1 cellular context compared by ENCODE assay signal in the genomic region with DNA sequence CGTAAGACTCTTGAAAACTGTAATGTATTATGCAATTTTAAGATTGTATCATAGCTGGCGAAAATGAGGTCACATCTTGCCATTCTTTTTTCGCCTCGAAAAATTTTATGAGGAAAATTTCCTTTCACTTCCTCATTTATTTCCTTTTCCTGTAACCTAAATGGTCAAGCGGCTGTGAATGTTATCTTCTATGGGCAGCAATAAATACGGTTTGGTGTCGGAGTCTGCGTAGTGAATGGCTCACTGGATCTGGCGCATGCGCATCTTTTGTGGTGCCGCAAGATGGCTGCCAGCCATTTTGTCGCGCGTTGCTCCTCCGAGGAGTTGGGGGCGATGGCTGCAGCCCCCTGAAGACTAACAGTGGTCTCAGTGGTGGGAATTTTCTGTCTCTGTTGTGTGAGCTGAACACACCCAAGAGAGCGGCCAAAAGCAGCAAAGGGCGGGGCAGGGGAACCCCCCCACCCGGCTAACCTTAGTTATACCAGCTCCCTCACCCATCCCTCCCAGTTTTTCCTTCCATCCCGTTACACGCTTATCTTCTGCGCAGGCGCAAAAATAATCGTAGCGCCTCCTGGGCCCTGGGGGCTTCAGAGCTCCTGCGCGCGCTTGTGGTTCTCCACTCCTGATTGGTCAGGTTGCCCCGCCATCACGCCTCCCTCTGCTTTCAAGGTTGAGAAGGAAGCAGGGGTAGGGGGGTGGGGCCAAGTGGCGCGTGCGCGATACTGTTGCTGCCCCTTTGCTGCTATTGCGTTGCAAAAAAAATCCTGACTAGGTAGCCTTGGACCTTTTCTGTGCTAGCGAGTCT.
TF ChIP-seq lines count a peak whose summit lies in the region.

A gene (plus strand): TSS at position 722 of the 805 bp plus-strand sequence. CDS start 568 bp downstream, outside the sequence.

TF ChIP-seq in K562, 482 proteins besides CTCF, POLR2A, EP300 and RAD21 (continued from another document and continues in another):
- TF ChIP-seq, protein P1, sequence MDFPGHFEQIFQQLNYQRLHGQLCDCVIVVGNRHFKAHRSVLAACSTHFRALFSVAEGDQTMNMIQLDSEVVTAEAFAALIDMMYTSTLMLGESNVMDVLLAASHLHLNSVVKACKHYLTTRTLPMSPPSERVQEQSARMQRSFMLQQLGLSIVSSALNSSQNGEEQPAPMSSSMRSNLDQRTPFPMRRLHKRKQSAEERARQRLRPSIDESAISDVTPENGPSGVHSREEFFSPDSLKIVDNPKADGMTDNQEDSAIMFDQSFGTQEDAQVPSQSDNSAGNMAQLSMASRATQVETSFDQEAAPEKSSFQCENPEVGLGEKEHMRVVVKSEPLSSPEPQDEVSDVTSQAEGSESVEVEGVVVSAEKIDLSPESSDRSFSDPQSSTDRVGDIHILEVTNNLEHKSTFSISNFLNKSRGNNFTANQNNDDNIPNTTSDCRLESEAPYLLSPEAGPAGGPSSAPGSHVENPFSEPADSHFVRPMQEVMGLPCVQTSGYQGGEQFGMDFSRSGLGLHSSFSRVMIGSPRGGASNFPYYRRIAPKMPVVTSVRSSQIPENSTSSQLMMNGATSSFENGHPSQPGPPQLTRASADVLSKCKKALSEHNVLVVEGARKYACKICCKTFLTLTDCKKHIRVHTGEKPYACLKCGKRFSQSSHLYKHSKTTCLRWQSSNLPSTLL (IDR thresholded peaks at IDR 0.05), result no peak
- TF ChIP-seq, protein P2, sequence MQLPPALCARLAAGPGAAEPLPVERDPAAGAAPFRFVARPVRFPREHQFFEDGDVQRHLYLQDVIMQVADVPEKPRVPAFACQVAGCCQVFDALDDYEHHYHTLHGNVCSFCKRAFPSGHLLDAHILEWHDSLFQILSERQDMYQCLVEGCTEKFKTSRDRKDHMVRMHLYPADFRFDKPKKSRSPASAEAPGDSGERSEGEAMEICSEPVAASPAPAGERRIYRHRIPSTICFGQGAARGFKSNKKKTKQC (CRISPR knock-in tag; IDR thresholded peaks at IDR 0.05), result peak; percentile 80
- TF ChIP-seq, protein P3, sequence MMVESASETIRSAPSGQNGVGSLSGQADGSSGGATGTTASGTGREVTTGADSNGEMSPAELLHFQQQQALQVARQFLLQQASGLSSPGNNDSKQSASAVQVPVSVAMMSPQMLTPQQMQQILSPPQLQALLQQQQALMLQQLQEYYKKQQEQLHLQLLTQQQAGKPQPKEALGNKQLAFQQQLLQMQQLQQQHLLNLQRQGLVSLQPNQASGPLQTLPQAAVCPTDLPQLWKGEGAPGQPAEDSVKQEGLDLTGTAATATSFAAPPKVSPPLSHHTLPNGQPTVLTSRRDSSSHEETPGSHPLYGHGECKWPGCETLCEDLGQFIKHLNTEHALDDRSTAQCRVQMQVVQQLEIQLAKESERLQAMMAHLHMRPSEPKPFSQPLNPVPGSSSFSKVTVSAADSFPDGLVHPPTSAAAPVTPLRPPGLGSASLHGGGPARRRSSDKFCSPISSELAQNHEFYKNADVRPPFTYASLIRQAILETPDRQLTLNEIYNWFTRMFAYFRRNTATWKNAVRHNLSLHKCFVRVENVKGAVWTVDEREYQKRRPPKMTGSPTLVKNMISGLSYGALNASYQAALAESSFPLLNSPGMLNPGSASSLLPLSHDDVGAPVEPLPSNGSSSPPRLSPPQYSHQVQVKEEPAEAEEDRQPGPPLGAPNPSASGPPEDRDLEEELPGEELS (CRISPR knock-in tag; IDR thresholded peaks at IDR 0.05; ENCODE audit: borderline replicate concordance), result no peak
- TF ChIP-seq NFIX (CRISPR knock-in tag; IDR thresholded peaks at IDR 0.05; ENCODE audit: low read depth), result no peak
- TF ChIP-seq ZNF174 (CRISPR knock-in tag; IDR thresholded peaks at IDR 0.05), result no peak
- TF ChIP-seq ZC3H11A (IDR thresholded peaks at IDR 0.05; ENCODE audit: low read depth, low read length), result no peak
- no peak for TF ChIP-seq ATF1 (CRISPR knock-in tag; IDR thresholded peaks at IDR 0.05)
- peak; percentile 86 for TF ChIP-seq ATF1 (tag; IDR thresholded peaks at IDR 0.05)
- no peak; the same call in 1 of the 2 replicates for TF ChIP-seq XRCC5 (IDR thresholded peaks at IDR 0.05; ENCODE audit: low read depth, low read length)
- no peak; the same call in 1 of the 2 replicates for TF ChIP-seq BCOR (IDR thresholded peaks at IDR 0.05)
- TF ChIP-seq, protein P4, sequence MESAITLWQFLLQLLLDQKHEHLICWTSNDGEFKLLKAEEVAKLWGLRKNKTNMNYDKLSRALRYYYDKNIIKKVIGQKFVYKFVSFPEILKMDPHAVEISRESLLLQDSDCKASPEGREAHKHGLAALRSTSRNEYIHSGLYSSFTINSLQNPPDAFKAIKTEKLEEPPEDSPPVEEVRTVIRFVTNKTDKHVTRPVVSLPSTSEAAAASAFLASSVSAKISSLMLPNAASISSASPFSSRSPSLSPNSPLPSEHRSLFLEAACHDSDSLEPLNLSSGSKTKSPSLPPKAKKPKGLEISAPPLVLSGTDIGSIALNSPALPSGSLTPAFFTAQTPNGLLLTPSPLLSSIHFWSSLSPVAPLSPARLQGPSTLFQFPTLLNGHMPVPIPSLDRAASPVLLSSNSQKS (CRISPR knock-in tag; IDR thresholded peaks at IDR 0.05), result no peak
- no peak for TF ChIP-seq ZNF311 (CRISPR knock-in tag; IDR thresholded peaks at IDR 0.05)
- peak; percentile 91 for TF ChIP-seq KAT8 (IDR thresholded peaks at IDR 0.05; ENCODE audit: low read depth)
- TF ChIP-seq, protein P5, sequence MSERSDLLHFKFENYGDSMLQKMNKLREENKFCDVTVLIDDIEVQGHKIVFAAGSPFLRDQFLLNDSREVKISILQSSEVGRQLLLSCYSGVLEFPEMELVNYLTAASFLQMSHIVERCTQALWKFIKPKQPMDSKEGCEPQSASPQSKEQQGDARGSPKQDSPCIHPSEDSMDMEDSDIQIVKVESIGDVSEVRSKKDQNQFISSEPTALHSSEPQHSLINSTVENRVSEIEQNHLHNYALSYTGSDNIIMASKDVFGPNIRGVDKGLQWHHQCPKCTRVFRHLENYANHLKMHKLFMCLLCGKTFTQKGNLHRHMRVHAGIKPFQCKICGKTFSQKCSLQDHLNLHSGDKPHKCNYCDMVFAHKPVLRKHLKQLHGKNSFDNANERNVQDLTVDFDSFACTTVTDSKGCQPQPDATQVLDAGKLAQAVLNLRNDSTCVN (CRISPR knock-in tag; IDR thresholded peaks at IDR 0.05), result peak; percentile 16; the same call in 1 of the 2 replicates
- TF ChIP-seq ZNF134 (CRISPR knock-in tag; conservative IDR thresholded peaks at IDR 0.05), result 0 out of 2 replicates have a peak, but pooled peaks have one; percentile 23
- TF ChIP-seq NFIC (IDR thresholded peaks at IDR 0.05), result peak; percentile 29; the same call in 1 of the 2 replicates
- TF ChIP-seq, protein P6, sequence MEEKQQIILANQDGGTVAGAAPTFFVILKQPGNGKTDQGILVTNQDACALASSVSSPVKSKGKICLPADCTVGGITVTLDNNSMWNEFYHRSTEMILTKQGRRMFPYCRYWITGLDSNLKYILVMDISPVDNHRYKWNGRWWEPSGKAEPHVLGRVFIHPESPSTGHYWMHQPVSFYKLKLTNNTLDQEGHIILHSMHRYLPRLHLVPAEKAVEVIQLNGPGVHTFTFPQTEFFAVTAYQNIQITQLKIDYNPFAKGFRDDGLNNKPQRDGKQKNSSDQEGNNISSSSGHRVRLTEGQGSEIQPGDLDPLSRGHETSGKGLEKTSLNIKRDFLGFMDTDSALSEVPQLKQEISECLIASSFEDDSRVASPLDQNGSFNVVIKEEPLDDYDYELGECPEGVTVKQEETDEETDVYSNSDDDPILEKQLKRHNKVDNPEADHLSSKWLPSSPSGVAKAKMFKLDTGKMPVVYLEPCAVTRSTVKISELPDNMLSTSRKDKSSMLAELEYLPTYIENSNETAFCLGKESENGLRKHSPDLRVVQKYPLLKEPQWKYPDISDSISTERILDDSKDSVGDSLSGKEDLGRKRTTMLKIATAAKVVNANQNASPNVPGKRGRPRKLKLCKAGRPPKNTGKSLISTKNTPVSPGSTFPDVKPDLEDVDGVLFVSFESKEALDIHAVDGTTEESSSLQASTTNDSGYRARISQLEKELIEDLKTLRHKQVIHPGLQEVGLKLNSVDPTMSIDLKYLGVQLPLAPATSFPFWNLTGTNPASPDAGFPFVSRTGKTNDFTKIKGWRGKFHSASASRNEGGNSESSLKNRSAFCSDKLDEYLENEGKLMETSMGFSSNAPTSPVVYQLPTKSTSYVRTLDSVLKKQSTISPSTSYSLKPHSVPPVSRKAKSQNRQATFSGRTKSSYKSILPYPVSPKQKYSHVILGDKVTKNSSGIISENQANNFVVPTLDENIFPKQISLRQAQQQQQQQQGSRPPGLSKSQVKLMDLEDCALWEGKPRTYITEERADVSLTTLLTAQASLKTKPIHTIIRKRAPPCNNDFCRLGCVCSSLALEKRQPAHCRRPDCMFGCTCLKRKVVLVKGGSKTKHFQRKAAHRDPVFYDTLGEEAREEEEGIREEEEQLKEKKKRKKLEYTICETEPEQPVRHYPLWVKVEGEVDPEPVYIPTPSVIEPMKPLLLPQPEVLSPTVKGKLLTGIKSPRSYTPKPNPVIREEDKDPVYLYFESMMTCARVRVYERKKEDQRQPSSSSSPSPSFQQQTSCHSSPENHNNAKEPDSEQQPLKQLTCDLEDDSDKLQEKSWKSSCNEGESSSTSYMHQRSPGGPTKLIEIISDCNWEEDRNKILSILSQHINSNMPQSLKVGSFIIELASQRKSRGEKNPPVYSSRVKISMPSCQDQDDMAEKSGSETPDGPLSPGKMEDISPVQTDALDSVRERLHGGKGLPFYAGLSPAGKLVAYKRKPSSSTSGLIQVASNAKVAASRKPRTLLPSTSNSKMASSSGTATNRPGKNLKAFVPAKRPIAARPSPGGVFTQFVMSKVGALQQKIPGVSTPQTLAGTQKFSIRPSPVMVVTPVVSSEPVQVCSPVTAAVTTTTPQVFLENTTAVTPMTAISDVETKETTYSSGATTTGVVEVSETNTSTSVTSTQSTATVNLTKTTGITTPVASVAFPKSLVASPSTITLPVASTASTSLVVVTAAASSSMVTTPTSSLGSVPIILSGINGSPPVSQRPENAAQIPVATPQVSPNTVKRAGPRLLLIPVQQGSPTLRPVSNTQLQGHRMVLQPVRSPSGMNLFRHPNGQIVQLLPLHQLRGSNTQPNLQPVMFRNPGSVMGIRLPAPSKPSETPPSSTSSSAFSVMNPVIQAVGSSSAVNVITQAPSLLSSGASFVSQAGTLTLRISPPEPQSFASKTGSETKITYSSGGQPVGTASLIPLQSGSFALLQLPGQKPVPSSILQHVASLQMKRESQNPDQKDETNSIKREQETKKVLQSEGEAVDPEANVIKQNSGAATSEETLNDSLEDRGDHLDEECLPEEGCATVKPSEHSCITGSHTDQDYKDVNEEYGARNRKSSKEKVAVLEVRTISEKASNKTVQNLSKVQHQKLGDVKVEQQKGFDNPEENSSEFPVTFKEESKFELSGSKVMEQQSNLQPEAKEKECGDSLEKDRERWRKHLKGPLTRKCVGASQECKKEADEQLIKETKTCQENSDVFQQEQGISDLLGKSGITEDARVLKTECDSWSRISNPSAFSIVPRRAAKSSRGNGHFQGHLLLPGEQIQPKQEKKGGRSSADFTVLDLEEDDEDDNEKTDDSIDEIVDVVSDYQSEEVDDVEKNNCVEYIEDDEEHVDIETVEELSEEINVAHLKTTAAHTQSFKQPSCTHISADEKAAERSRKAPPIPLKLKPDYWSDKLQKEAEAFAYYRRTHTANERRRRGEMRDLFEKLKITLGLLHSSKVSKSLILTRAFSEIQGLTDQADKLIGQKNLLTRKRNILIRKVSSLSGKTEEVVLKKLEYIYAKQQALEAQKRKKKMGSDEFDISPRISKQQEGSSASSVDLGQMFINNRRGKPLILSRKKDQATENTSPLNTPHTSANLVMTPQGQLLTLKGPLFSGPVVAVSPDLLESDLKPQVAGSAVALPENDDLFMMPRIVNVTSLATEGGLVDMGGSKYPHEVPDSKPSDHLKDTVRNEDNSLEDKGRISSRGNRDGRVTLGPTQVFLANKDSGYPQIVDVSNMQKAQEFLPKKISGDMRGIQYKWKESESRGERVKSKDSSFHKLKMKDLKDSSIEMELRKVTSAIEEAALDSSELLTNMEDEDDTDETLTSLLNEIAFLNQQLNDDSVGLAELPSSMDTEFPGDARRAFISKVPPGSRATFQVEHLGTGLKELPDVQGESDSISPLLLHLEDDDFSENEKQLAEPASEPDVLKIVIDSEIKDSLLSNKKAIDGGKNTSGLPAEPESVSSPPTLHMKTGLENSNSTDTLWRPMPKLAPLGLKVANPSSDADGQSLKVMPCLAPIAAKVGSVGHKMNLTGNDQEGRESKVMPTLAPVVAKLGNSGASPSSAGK (IDR thresholded peaks at IDR 0.05), result peak; percentile 77; the same call in 1 of the 2 replicates
- no peak for TF ChIP-seq ZC3H8 (IDR thresholded peaks at IDR 0.05)
- no peak for TF ChIP-seq DDX20 (tag; IDR thresholded peaks at IDR 0.05; ENCODE audit: low read depth)
- TF ChIP-seq LEF1 (IDR thresholded peaks at IDR 0.05), result peak; percentile 42; the same call in 1 of the 2 replicates
- TF ChIP-seq CTBP1 (IDR thresholded peaks at IDR 0.05; ENCODE audit: borderline replicate concordance), result no peak; the same call in 1 of the 2 replicates
- TF ChIP-seq MCM5 (IDR thresholded peaks at IDR 0.05; ENCODE audit: low read depth), result no peak
- TF ChIP-seq ATF7 (IDR thresholded peaks at IDR 0.05), result peak; percentile 96
- no peak for TF ChIP-seq NCOA2 (IDR thresholded peaks at IDR 0.05; ENCODE audit: partially characterized antibody in 2 of 2)
- no peak for TF ChIP-seq NR3C1 (CRISPR knock-in tag; IDR thresholded peaks at IDR 0.05)
- TF ChIP-seq PHF21A (IDR thresholded peaks at IDR 0.05; ENCODE audit: borderline replicate concordance, low read depth), result no peak
- TF ChIP-seq, protein P7, sequence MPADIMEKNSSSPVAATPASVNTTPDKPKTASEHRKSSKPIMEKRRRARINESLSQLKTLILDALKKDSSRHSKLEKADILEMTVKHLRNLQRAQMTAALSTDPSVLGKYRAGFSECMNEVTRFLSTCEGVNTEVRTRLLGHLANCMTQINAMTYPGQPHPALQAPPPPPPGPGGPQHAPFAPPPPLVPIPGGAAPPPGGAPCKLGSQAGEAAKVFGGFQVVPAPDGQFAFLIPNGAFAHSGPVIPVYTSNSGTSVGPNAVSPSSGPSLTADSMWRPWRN (IDR thresholded peaks at IDR 0.05; ENCODE audit: low read depth), result no peak
- TF ChIP-seq ZBED1 (IDR thresholded peaks at IDR 0.05), result no peak
- TF ChIP-seq, protein P8, sequence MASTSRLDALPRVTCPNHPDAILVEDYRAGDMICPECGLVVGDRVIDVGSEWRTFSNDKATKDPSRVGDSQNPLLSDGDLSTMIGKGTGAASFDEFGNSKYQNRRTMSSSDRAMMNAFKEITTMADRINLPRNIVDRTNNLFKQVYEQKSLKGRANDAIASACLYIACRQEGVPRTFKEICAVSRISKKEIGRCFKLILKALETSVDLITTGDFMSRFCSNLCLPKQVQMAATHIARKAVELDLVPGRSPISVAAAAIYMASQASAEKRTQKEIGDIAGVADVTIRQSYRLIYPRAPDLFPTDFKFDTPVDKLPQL (IDR thresholded peaks at IDR 0.05; ENCODE audit: extremely low read depth, insufficient read length), result no peak
- TF ChIP-seq MXI1 (IDR thresholded peaks at IDR 0.05; ENCODE audit: low read depth, low read length), result no peak
- TF ChIP-seq, protein P9, sequence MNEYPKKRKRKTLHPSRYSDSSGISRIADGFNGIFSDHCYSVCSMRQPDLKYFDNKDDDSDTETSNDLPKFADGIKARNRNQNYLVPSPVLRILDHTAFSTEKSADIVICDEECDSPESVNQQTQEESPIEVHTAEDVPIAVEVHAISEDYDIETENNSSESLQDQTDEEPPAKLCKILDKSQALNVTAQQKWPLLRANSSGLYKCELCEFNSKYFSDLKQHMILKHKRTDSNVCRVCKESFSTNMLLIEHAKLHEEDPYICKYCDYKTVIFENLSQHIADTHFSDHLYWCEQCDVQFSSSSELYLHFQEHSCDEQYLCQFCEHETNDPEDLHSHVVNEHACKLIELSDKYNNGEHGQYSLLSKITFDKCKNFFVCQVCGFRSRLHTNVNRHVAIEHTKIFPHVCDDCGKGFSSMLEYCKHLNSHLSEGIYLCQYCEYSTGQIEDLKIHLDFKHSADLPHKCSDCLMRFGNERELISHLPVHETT (CRISPR knock-in tag; conservative IDR thresholded peaks at IDR 0.05 in 1 of 2, IDR thresholded peaks at IDR 0.05 in 1 of 2), result peak in 1 of 2 experiments; percentile 58; a peak in 1 of 4 replicates
- peak; percentile 90 for TF ChIP-seq EP400 (IDR thresholded peaks at IDR 0.05)
